Comparison of ENCODE assay signal across 25 cellular contexts in the genomic region with DNA sequence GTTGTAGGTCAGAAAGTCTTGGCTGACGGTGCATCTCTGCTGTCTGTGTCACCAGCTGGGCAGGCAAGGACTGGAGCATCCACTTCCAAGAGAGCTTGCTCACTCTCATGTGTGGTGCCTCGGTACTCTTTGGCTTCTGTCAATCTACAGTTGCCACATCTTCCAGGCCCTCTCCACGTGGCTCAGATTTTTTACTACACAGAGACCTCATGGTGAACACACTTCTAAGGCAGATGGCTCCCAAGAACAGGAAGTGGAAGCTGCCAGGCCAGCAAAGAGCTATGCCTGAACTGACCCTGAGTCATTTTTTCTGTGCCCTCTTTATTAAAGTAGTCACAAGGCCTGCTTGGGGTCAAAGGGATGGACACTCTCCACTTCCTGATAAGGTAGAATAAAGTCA.
DNase-seq lines count a peak whose midpoint lies in the region; FAIRE-seq and TF ChIP-seq lines count a peak whose summit lies in the region.
"Had no signal": no experiment of that assay in that cellular context is flagged by ENCODE, and none has a peak within 500 bp of the region (broad histone marks: within the 10 kb centered on the region; RNA-seq: fewer than 3 reads in every experiment).

No MANE protein-coding gene starts in this region.

- no peak overlapping the region for H3K27ac Mint-ChIP-seq in CD14-positive monocyte
- H3K27ac Mint-ChIP-seq: activated CD4-positive, alpha-beta T cell treated with anti-CD3 and anti-CD28 coated beads, Interleukin-2, amount 10 ng/mL, durations not matched to agents 7 days and 5 days; activated naive CD8-positive, alpha-beta T cell; activated T-helper 1 cell treated with anti-CD3 and anti-CD28 coated beads, Interleukin-12 subunit alpha, Interleukin-12 subunit beta, Interleukin-2, Interleukin-4 antibody, amounts not matched to agents 30 ng/mL and 10 ng/mL and 1 ng/mL, durations not matched to agents 14 hours and 24 hours and 36 hours; brain; CD4-positive, alpha-beta T cell; IgD-negative memory B cell; natural killer cell treated with Interleukin-12 subunit alpha and Interleukin-12 subunit beta and Interleukin-15 and Interleukin-18, amount 100 ng/mL, for 72 hours; T-cell had no signal

- no peaks in the 10 kb centered on the region for H3K4me1 ChIP-seq in right atrium auricular region
- H3K4me1 ChIP-seq: pancreas, suprapubic skin had no signal

- FAIRE-seq in H54 (lab: Jason Lieb, UNC): no peak
- FAIRE-seq: pancreas had no signal

- no peak overlapping the region for H3K4me3 Mint-ChIP-seq in CD14-positive monocyte
- H3K4me3 Mint-ChIP-seq: activated CD4-positive, alpha-beta T cell treated with anti-CD3 and anti-CD28 coated beads, Interleukin-2, amount 10 ng/mL, durations not matched to agents 7 days and 5 days; activated naive CD8-positive, alpha-beta T cell; activated T-helper 1 cell treated with anti-CD3 and anti-CD28 coated beads, Interleukin-12 subunit alpha, Interleukin-12 subunit beta, Interleukin-2, Interleukin-4 antibody, amounts not matched to agents 30 ng/mL and 10 ng/mL and 1 ng/mL, durations not matched to agents 14 hours and 24 hours and 36 hours; brain; CD4-positive, alpha-beta T cell; IgD-negative memory B cell; natural killer cell treated with Interleukin-12 subunit alpha and Interleukin-12 subunit beta and Interleukin-15 and Interleukin-18, amount 100 ng/mL, for 72 hours; T-cell had no signal

- no peaks in the 10 kb centered on the region for H3K27me3 ChIP-seq in right atrium auricular region
- H3K27me3 ChIP-seq: pancreas had no signal

- H3K4me3 ChIP-seq in right atrium auricular region: no peak overlapping the region
- H3K4me3 ChIP-seq: pancreas, suprapubic skin had no signal

- H3K36me3 Mint-ChIP-seq in CD14-positive monocyte: no peaks in the 10 kb centered on the region
- H3K36me3 Mint-ChIP-seq: activated naive CD8-positive, alpha-beta T cell; brain; natural killer cell treated with Interleukin-12 subunit alpha and Interleukin-12 subunit beta and Interleukin-15 and Interleukin-18, amount 100 ng/mL, for 72 hours; T-cell had no signal

- TF ChIP-seq CTCF in CD14-positive monocyte (IDR thresholded peaks at IDR 0.05) (no peak), right atrium auricular region (IDR thresholded peaks at IDR 0.05) (no peak)

- no peak overlapping the region for H3K27ac ChIP-seq in right atrium auricular region
- H3K27ac ChIP-seq: pancreas, suprapubic skin had no signal

- H3K36me3 ChIP-seq in right atrium auricular region: no peaks in the 10 kb centered on the region
- H3K36me3 ChIP-seq: pancreas, suprapubic skin had no signal

- H3K4me1 Mint-ChIP-seq in CD14-positive monocyte: peaks cover 2% of the 10 kb centered on the region
- H3K4me1 Mint-ChIP-seq: activated CD4-positive, alpha-beta T cell treated with anti-CD3 and anti-CD28 coated beads, Interleukin-2, amount 10 ng/mL, durations not matched to agents 7 days and 5 days; T-cell had no signal

- H3K27me3 Mint-ChIP-seq in CD14-positive monocyte (ENCODE audit: low read depth in 3 of 3): peaks cover 0 to 3% (median 0%) of the 10 kb centered on the region in 3 donors
- H3K27me3 Mint-ChIP-seq: activated CD4-positive, alpha-beta T cell treated with anti-CD3 and anti-CD28 coated beads, Interleukin-2, amount 10 ng/mL, durations not matched to agents 7 days and 5 days; CD4-positive, alpha-beta T cell had no signal

- DNase-seq in CD14-positive monocyte (ENCODE audit: low spot score): peak; percentile 49
- peak; percentile 70 for DNase-seq in RPMI8226
- peak; percentile 62 for DNase-seq in right atrium auricular region (ENCODE audit: low spot score)
- DNase-seq in putamen (ENCODE audit: low spot score): peak; percentile 34
- no peak for DNase-seq in H54 (ENCODE audit: insufficient read length, low spot score)
- no peak for DNase-seq in T-helper 1 cell
- DNase-seq in superior temporal gyrus (ENCODE audit: extremely low spot score): no peak
- no peak for DNase-seq in stimulated activated CD4-positive, alpha-beta T cell treated with anti-CD3 and anti-CD28 coated beads, Interleukin-2, amount 100 ng/mL, for 48 hours
- DNase-seq: activated CD4-positive, alpha-beta T cell treated with anti-CD3 and anti-CD28 coated beads, Interleukin-2, amount 10 ng/mL, durations not matched to agents 7 days and 5 days; CD4-positive, alpha-beta T cell; effector CD8-positive, alpha-beta T cell; H7; kidney glomerular epithelial cell; NCI-H1436 treated with DMSO at 0.1 percent for 48 hours; NCI-H2171; NCI-H69; SHP77 treated with DMSO at 0.1 percent for 48 hours; T-cell had no signal

- no peak for TF ChIP-seq POLR2A in H54 (IDR thresholded peaks at IDR 0.05; ENCODE audit: low read depth, low read length)

- H3K9me3 ChIP-seq in right atrium auricular region: no peaks in the 10 kb centered on the region
- H3K9me3 ChIP-seq: pancreas, suprapubic skin had no signal

- peaks cover 2 to 16% (median 7%) of the 10 kb centered on the region in 7 donors for H3K9me3 Mint-ChIP-seq in CD14-positive monocyte
- H3K9me3 Mint-ChIP-seq: natural killer cell treated with Interleukin-12 subunit alpha and Interleukin-12 subunit beta and Interleukin-15 and Interleukin-18, amount 100 ng/mL, for 72 hours had no signal

- intact Hi-C loops in CD14-positive monocyte (cut with micrococcal nuclease): no loop called here

Comparison
In these comparisons a context has a peak if more than half of its experiments do, and no peak if none do; other contexts are left out.
1. DNase-seq: peak in CD14-positive monocyte (single experiment), RPMI8226 (single experiment), right atrium auricular region (single experiment) and putamen (single experiment); none in H54 (single experiment), T-helper 1 cell (0 of 5), superior temporal gyrus (single experiment) and stimulated activated CD4-positive, alpha-beta T cell treated with anti-CD3 and anti-CD28 coated beads, Interleukin-2, amount 100 ng/mL, for 48 hours (0 of 2).